Comparison of ENCODE assay signal across 20 cellular contexts in genomic region chr3:190330936-190331734, GRCh38. TPM values are rescaled to one million over a fixed set of nuclear protein-coding genes. Genes with fewer than 3 reads are reported as not detected.
DNase-seq lines count a peak whose midpoint lies in the region; ATAC-seq, FAIRE-seq and TF ChIP-seq lines count a peak whose summit lies in the region.
"Had no signal": no experiment of that assay in that cellular context is flagged by ENCODE, and none has a peak within 500 bp of the region (broad histone marks: within the 10 kb centered on the region; RNA-seq: fewer than 3 reads in every experiment).

No MANE protein-coding gene starts in this region.

- CTCF ChIA-PET in GM12878 (lab: Yijun Ruan, JAX): no interaction called here

- TF ChIP-seq CTCF in GM12878 (IDR thresholded peaks at IDR 0.05 in 2 of 3, conservative IDR thresholded peaks at IDR 0.05 in 1 of 3; ENCODE audit: control insufficient read depth in 2 of 3, extremely low read depth in 1 of 3, insufficient read depth in 1 of 3, low read depth in 3 of 3, low read length in 3 of 3) (no peak), liver (IDR thresholded peaks at IDR 0.05; ENCODE audit: low read depth, low read length, missing input control) (no peak), BE2C (IDR thresholded peaks at IDR 0.05; ENCODE audit: low read depth, low read length) (no peak)

- H3K27me3 ChIP-seq in GM12878 (replicated peaks in 1 of 2; ENCODE audit: control insufficient read depth in 2 of 2, insufficient read depth in 2 of 2, low read length in 1 of 2) (no peaks in the 10 kb centered on the region), liver (ENCODE audit: control insufficient read depth in 4 of 4, insufficient read depth in 4 of 4, low read length in 3 of 4) (no peaks in the 10 kb centered on the region), BE2C (no peaks in the 10 kb centered on the region)

- H3K4me3 ChIP-seq in GM12878: no peak overlapping the region
- H3K4me3 ChIP-seq in liver (ENCODE audit: low read depth in 1 of 3, low read length in 3 of 3): peak overlapping the region in 2 of 3 donors; percentile 21 to 60
- no peak overlapping the region for H3K4me3 ChIP-seq in BE2C (ENCODE audit: low read depth, low read length)

- H3K4me1 ChIP-seq in GM12878 (ENCODE audit: control insufficient read depth, insufficient read depth, low read length) (no peaks in the 10 kb centered on the region), liver (ENCODE audit: control insufficient read depth in 4 of 4, insufficient read depth in 4 of 4, low read length in 3 of 4) (peaks cover 13 to 77% (median 49%) of the 10 kb centered on the region in 4 donors), BE2C (no peaks in the 10 kb centered on the region)

- H4K20me1 ChIP-seq in GM12878 (ENCODE audit: control insufficient read depth, insufficient read depth): no peaks in the 10 kb centered on the region

- H3K9me3 ChIP-seq in GM12878 (replicated peaks; ENCODE audit: control insufficient read depth, insufficient read depth, low read length) (no peaks in the 10 kb centered on the region), liver (ENCODE audit: control insufficient read depth in 4 of 4, low read length in 3 of 4) (no peaks in the 10 kb centered on the region), BE2C (no peaks in the 10 kb centered on the region)

- H3K9ac ChIP-seq in GM12878 (ENCODE audit: control insufficient read depth, insufficient read depth, low read length): no peak overlapping the region
- peak overlapping the region in 1 of 2 donors; percentile 12 for H3K9ac ChIP-seq in liver (ENCODE audit: low read depth in 1 of 2, low read length in 2 of 2)

- H3K79me2 ChIP-seq in GM12878 (ENCODE audit: control insufficient read depth, insufficient read depth, low read length): no peaks in the 10 kb centered on the region

- H3K27ac ChIP-seq in GM12878 (ENCODE audit: control insufficient read depth, insufficient read depth): no peak overlapping the region
- H3K27ac ChIP-seq in liver (ENCODE audit: low read depth in 1 of 2, low read length in 2 of 2): peak overlapping the region; percentile 66 to 77

- WGBS in GM12878 (ENCODE audit: insufficient coverage, insufficient replicate concordance, low lambda C conversion rate, missing lambda C conversion rate): 63% methylated on average over 3 of the region's 3 CpGs
- WGBS in liver: 46% methylated on average over 3 of the region's 3 CpGs

- SMC1A ChIA-PET in GM12878 (lab: Charles Lee; ENCODE audit: uncharacterized antibody, unreplicated experiment): no interaction called here

- H3K4me2 ChIP-seq in GM12878 (ENCODE audit: control insufficient read depth, insufficient read depth): no peak overlapping the region

- H2AFZ ChIP-seq in GM12878 (ENCODE audit: control insufficient read depth, low read depth, low read length): no peak overlapping the region

- 0 out of 3 replicates have a peak, but pooled peaks have one; percentile 26 for ATAC-seq in GM12878

- intact Hi-C loops in GM12878 (cut with micrococcal nuclease; ENCODE audit: unreplicated experiment): no loop called here

- BruUV-seq in GM12878 (replicated peaks; lab: Mats Ljungman, UMichigan): no TSS peak

- POLR2A ChIA-PET in GM12878 (lab: Charles Lee): no interaction called here

- TF ChIP-seq RAD21 in GM12878 (IDR thresholded peaks at IDR 0.05; ENCODE audit: insufficient read depth, low read depth, low read length) (no peak), liver (IDR thresholded peaks at IDR 0.05) (peak; percentile 55 to 68)

- no peak for TF ChIP-seq EP300 in GM12878 (IDR thresholded peaks at IDR 0.05; ENCODE audit: borderline replicate concordance in 1 of 2, control insufficient read depth in 1 of 2, low read depth in 2 of 2, low read length in 2 of 2)

- no peak for TF ChIP-seq POLR2A in GM12878 (IDR thresholded peaks at IDR 0.05; ENCODE audit: low read depth, low read length)

- no peaks in the 10 kb centered on the region for H3K36me3 ChIP-seq in GM12878 (ENCODE audit: control insufficient read depth in 2 of 2, insufficient read depth in 2 of 2, low read length in 1 of 2)
- no peaks in the 10 kb centered on the region for H3K36me3 ChIP-seq in liver (ENCODE audit: control insufficient read depth in 4 of 4, insufficient read depth in 3 of 4, low read depth in 1 of 4, low read length in 3 of 4)
- no peaks in the 10 kb centered on the region for H3K36me3 ChIP-seq in BE2C

- no peak for FAIRE-seq in GM12878 (lab: Jason Lieb, UNC)
- FAIRE-seq: G401.6 had no signal

- RAD21 ChIA-PET in GM12878 (lab: Charles Lee; ENCODE audit: unreplicated experiment): no interaction called here

- in situ Hi-C loops in GM12878 (cut with MboI): no loop called here

- peak; percentile 5 for DNase-seq in DMS53 (lab: John Stamatoyannopoulos, UW)
- DNase-seq in DMS53 treated with DMSO at 0.1 percent for 48 hours (lab: John Stamatoyannopoulos, UW; ENCODE audit: unreplicated experiment): no peak
- no peak for DNase-seq in GM12878 (ENCODE audit: low read depth, low spot score)
- no peak for DNase-seq in activated CD8-positive, alpha-beta memory T cell treated with anti-CD3 and anti-CD28 coated beads for 24 hours
- DNase-seq in BE2C: no peak
- DNase-seq in NCI-H510A treated with DMSO at 0.1 percent for 48 hours (lab: John Stamatoyannopoulos, UW): no peak
- DNase-seq: 8988T; ACHN; C1 segment of cervical spinal cord; Calu3; CD4-positive, alpha-beta T cell; DMS 273 treated with DMSO at 0.1 percent for 48 hours; DMS79 treated with DMSO at 0.1 percent for 48 hours; EL; H7; Kasumi-1; KBM-7 had no signal

TF ChIP-seq in GM12878, 131 proteins besides CTCF, POLR2A, EP300 and RAD21 (continues in another document):
- TF ChIP-seq HDGF (IDR thresholded peaks at IDR 0.05) (no peak), TCF3 (IDR thresholded peaks at IDR 0.05; ENCODE audit: borderline replicate concordance, insufficient read depth, low read depth, low read length) (no peak), SMAD1 (IDR thresholded peaks at IDR 0.05; ENCODE audit: low read depth, partially characterized antibody) (no peak)

TF ChIP-seq in liver, 16 proteins besides CTCF, POLR2A, EP300 and RAD21 (continues in another document):
- TF ChIP-seq YY1 (IDR thresholded peaks at IDR 0.05) (peak; percentile 88), GABPA (IDR thresholded peaks at IDR 0.05 in 1 of 2, conservative IDR thresholded peaks at IDR 0.05 in 1 of 2) (peak in 1 of 2 donors; percentile 27), HNF4G (IDR thresholded peaks at IDR 0.05) (peak; percentile 84), JUND (IDR thresholded peaks at IDR 0.05) (peak; percentile 72 to 90), SP1 (IDR thresholded peaks at IDR 0.05) (peak; percentile 98), TAF1 (conservative IDR thresholded peaks at IDR 0.05) (no peak), HNF4A (conservative IDR thresholded peaks at IDR 0.05) (peak; percentile 98 to 99), NR2F2 (IDR thresholded peaks at IDR 0.05) (peak; percentile 81), EGR1 (IDR thresholded peaks at IDR 0.05; ENCODE audit: low read depth in 2 of 2) (no peak)
- TF ChIP-seq, protein P1, sequence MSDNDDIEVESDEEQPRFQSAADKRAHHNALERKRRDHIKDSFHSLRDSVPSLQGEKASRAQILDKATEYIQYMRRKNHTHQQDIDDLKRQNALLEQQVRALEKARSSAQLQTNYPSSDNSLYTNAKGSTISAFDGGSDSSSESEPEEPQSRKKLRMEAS (IDR thresholded peaks at IDR 0.05): peak; percentile 91

RNA-seq across cellular contexts. Expression of gene CLDN1, which starts 8.9 kb away (rescaled TPM):
- total RNA-seq in GM12878 (2013; cell fraction: nucleolus; rRNA removed): 11.7 and 14.1 TPM in 2 replicates
- 9.3 and 11.1 TPM in 2 replicates for total RNA-seq in GM12878 (2014; rRNA removed)
- 8.0 and 8.6 TPM in 2 replicates for total RNA-seq in GM12878 (2014; rRNA removed; fragmentation: Illumina TruSeq; extraction: Trizol)
- total RNA-seq in GM12878 (2021): 8.9 and 10.7 TPM in 2 replicates
- 0.18 TPM for polyA plus RNA-seq in GM12878 (2011; ENCODE audit: low read depth)
- 22.8 and 32.2 TPM in 2 replicates for polyA plus RNA-seq in GM12878 (2011; rRNA removed)
- 10.9 and 15.2 TPM in 2 replicates for polyA plus RNA-seq in GM12878 (2011; cell fraction: cytosol; rRNA removed)
- 29.3 and 40.5 TPM in 2 replicates for polyA plus RNA-seq in GM12878 (2011; cell fraction: nucleus; rRNA removed)
- 0.25 and 0.27 TPM in 2 replicates for polyA plus RNA-seq in GM12878 (2012)
- 13.0 and 16.8 TPM in 2 replicates for polyA plus RNA-seq in GM12878 (2014; fragmentation: Illumina TruSeq; extraction: Trizol)
- 1 to 10 TPM; 3.4 to 3.9 TPM for polyA plus RNA-seq in GM12878 (2014; fragmentation: Nextera tagmentation; extraction: Ambion mirVana)
- 5.5 and 8.2 TPM in 2 replicates for polyA plus RNA-seq in GM12878 (2014; rRNA removed)
- 1 to 10 TPM; 8.0 to 8.8 TPM for polyA plus RNA-seq in GM12878 (2016; fragmentation: Nextera tagmentation; extraction: Ambion mirVana)
- 23.0 and 31.7 TPM in 2 replicates for polyA minus RNA-seq in GM12878 (2011; rRNA and poly(A)+ RNA removed)
- 3.7 and 5.6 TPM in 2 replicates for polyA minus RNA-seq in GM12878 (2011; cell fraction: cytosol; rRNA and poly(A)+ RNA removed)
- polyA minus RNA-seq in GM12878 (2011; cell fraction: nucleus; rRNA and poly(A)+ RNA removed): 17.3 and 24.4 TPM in 2 replicates
- total RNA-seq in liver: 10 to 100 TPM; 85.2 to 92.0 TPM
- 10 to 100 TPM; 57.8 to 89.4 TPM for polyA plus RNA-seq in liver
- polyA plus RNA-seq in BE2C (2012; ENCODE audit: insufficient read depth, insufficient read length, low read depth): not detected

RNA-seq across cellular contexts. Expression of gene CLDN16, which starts 56.8 kb away (rescaled TPM):
- total RNA-seq in GM12878 (2013; cell fraction: nucleolus; rRNA removed): 20.9 and 22.7 TPM in 2 replicates
- 3.6 and 5.4 TPM in 2 replicates for total RNA-seq in GM12878 (2014; rRNA removed)
- 4.3 and 4.9 TPM in 2 replicates for total RNA-seq in GM12878 (2014; rRNA removed; fragmentation: Illumina TruSeq; extraction: Trizol)
- 3.2 and 3.6 TPM in 2 replicates for total RNA-seq in GM12878 (2021)
- polyA plus RNA-seq in GM12878 (2011; ENCODE audit: low read depth): 0.56 TPM
- polyA plus RNA-seq in GM12878 (2011; rRNA removed): 26.6 and 31.7 TPM in 2 replicates
- polyA plus RNA-seq in GM12878 (2011; cell fraction: cytosol; rRNA removed): 10.6 and 11.5 TPM in 2 replicates
- polyA plus RNA-seq in GM12878 (2011; cell fraction: nucleus; rRNA removed): 7.1 and 8.4 TPM in 2 replicates
- 0.30 and 0.69 TPM in 2 replicates for polyA plus RNA-seq in GM12878 (2012)
- polyA plus RNA-seq in GM12878 (2014; fragmentation: Illumina TruSeq; extraction: Trizol): 4.9 and 11.1 TPM in 2 replicates
- 1 to 10 TPM; 3.2 to 3.6 TPM for polyA plus RNA-seq in GM12878 (2014; fragmentation: Nextera tagmentation; extraction: Ambion mirVana)
- polyA plus RNA-seq in GM12878 (2014; rRNA removed): 3.7 and 4.6 TPM in 2 replicates
- polyA plus RNA-seq in GM12878 (2016; fragmentation: Nextera tagmentation; extraction: Ambion mirVana): 1 to 10 TPM; 4.2 to 4.4 TPM
- polyA minus RNA-seq in GM12878 (2011; rRNA and poly(A)+ RNA removed): 13.3 and 15.7 TPM in 2 replicates
- polyA minus RNA-seq in GM12878 (2011; cell fraction: cytosol; rRNA and poly(A)+ RNA removed): 4.3 and 4.6 TPM in 2 replicates
- polyA minus RNA-seq in GM12878 (2011; cell fraction: nucleus; rRNA and poly(A)+ RNA removed): 6.8 and 13.8 TPM in 2 replicates
- total RNA-seq in liver: under 1 TPM; 0.75 to 0.89 TPM
- polyA plus RNA-seq in liver: under 1 TPM; 0.22 to 0.64 TPM
- 0.14 TPM for polyA plus RNA-seq in BE2C (2012; ENCODE audit: insufficient read depth, insufficient read length, low read depth)
- total RNA-seq: CD4-positive, alpha-beta T cell; HT1080 had no signal

Comparison
In these comparisons a context has a peak if more than half of its experiments do, and no peak if none do; other contexts are left out.
1. H3K4me3 ChIP-seq: peak in liver (2 of 3); none in GM12878 (single experiment) and BE2C (single experiment).
2. RNA of gene CLDN1, which starts 8.9 kb away (total RNA-seq): 85.2 to 92.0 TPM in liver; 8.0 to 14.1 TPM in GM12878; every median in the first group is over 4 times any median in the second.